Comparison of ENCODE assay signal across 1 cellular context in the genomic region with DNA sequence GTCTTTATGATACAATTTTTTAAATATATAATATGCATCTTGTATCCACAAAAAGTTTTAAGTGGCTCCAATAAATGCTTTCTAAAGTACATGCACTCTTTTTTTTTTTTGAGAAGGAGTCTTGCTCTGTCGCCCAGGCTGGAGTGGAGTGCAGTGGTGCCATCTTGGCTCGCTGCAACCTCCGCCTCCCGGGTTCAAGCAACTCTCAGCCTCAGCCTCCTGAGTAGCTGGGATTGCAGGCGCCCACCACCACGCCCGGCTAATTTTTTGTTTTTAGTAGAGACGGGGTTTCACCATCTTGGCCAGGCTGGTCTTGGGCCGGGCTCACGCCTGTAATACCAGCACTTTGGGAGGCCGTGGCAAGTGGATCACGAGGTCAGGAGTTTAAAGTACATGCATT.
A peak's percentile ranks its signal among the peaks of the same experiment; 100 is the strongest.
DNase-seq lines count a peak whose midpoint lies in the region; ATAC-seq, FAIRE-seq and TF ChIP-seq lines count a peak whose summit lies in the region.
"Not testable (repeated sequence)": the region's sequence is repeated elsewhere in the genome, so short reads cannot be mapped to it uniquely, and the experiment has no call there.

No MANE protein-coding gene starts in this region.

- not testable (repeated sequence) for H4K20me1 ChIP-seq in K562 (replicated peaks; ENCODE audit: control insufficient read depth, insufficient read depth, low read length)

- H3K36me3 ChIP-seq in K562 (ENCODE audit: control insufficient read depth, insufficient read depth, low read length), result not testable (repeated sequence)

- POLR2A ChIA-PET in K562 (lab: Yijun Ruan, JAX), result not testable (repeated sequence)

- H3K27me3 ChIP-seq in K562 (ENCODE audit: control insufficient read depth in 2 of 2, insufficient read depth in 2 of 2, low read length in 2 of 2), result not testable (repeated sequence)

- CTCF ChIA-PET in K562 (lab: Yijun Ruan, JAX; ENCODE audit: low intra/inter-chr PET ratio), result not testable (repeated sequence)

- not testable (repeated sequence) for H3K9me3 ChIP-seq in K562 (replicated peaks; ENCODE audit: control insufficient read depth, insufficient read depth, low read depth, low read length)

- not testable (repeated sequence) for H3K9ac ChIP-seq in K562 (ENCODE audit: insufficient read depth in 1 of 2, low read depth in 2 of 2, low read length in 2 of 2)

- DNase-seq in K562 (ENCODE audit: extremely low read depth in 1 of 4, low spot score in 3 of 4), result not testable (repeated sequence)

- not testable (repeated sequence) for H2AFZ ChIP-seq in K562 (ENCODE audit: low read depth, low read length)

- not testable (repeated sequence) for H3K4me3 ChIP-seq in K562

- intact Hi-C loops in K562 (cut with micrococcal nuclease), result not testable (repeated sequence)

- FAIRE-seq in K562 (lab: Jason Lieb, UNC), result not testable (repeated sequence)

- not testable (repeated sequence) for TF ChIP-seq CTCF in K562 (IDR thresholded peaks at IDR 0.05 in 2 of 3, conservative IDR thresholded peaks at IDR 0.05 in 1 of 3; ENCODE audit: insufficient read depth in 2 of 3, low read depth in 1 of 3, low read length in 3 of 3)

- in situ Hi-C loops in K562 (cut with MboI), result not testable (repeated sequence)

- 2% methylated on average over 12 of the region's 12 CpGs for WGBS in K562 (ENCODE audit: insufficient coverage, low coverage, missing lambda C conversion rate)

- not testable (repeated sequence) for TF ChIP-seq EP300 in K562 (IDR thresholded peaks at IDR 0.05; ENCODE audit: low read length)

- BruUV-seq in K562 (replicated peaks; lab: Mats Ljungman, UMichigan), result not testable (repeated sequence)

- not testable (repeated sequence) for ATAC-seq in K562

- not testable (repeated sequence) for H3K9me1 ChIP-seq in K562 (ENCODE audit: control insufficient read depth, insufficient read depth, low read length)

- not testable (repeated sequence) for H3K27ac ChIP-seq in K562 (ENCODE audit: extremely low read depth, low read depth, low read length)

- H3K4me2 ChIP-seq in K562 (ENCODE audit: insufficient read depth, low read length), result not testable (repeated sequence)

- H3K79me2 ChIP-seq in K562 (ENCODE audit: control insufficient read depth, insufficient read depth, low read length), result not testable (repeated sequence)

- TF ChIP-seq RAD21 in K562 (CRISPR knock-in tag; conservative IDR thresholded peaks at IDR 0.05 in 1 of 2, IDR thresholded peaks at IDR 0.05 in 1 of 2), result not testable (repeated sequence)

- TF ChIP-seq POLR2A in K562 (conservative IDR thresholded peaks at IDR 0.05), result not testable (repeated sequence)

- H3K4me1 ChIP-seq in K562 (replicated peaks in 1 of 2; ENCODE audit: control insufficient read depth in 2 of 2, insufficient read depth in 2 of 2, low read length in 2 of 2), result not testable (repeated sequence)

TF ChIP-seq in K562, 482 proteins besides CTCF, POLR2A, EP300 and RAD21:
- TF ChIP-seq TGIF2 (CRISPR knock-in tag; IDR thresholded peaks at IDR 0.05), result peak; percentile 71; the same call in 1 of the 2 replicates
- TF ChIP-seq MYNN (IDR thresholded peaks at IDR 0.05), result not testable (repeated sequence)
- TF ChIP-seq MYNN (CRISPR knock-in tag; IDR thresholded peaks at IDR 0.05), result 0 out of 2 replicates have a peak, but pooled peaks have one; percentile 55
- TF ChIP-seq TFE3 (CRISPR knock-in tag; IDR thresholded peaks at IDR 0.05), result peak; percentile 19; the same call in 1 of the 2 replicates
- TF ChIP-seq PRMT5 (CRISPR knock-in tag; IDR thresholded peaks at IDR 0.05), result 0 out of 2 replicates have a peak, but pooled peaks have one; percentile 64
- peak; percentile 29; the same call in 1 of the 2 replicates for TF ChIP-seq MED1 (CRISPR knock-in tag; IDR thresholded peaks at IDR 0.05; ENCODE audit: borderline replicate concordance)
